Comparison of ENCODE assay signal across 33 cellular contexts in the genomic region with DNA sequence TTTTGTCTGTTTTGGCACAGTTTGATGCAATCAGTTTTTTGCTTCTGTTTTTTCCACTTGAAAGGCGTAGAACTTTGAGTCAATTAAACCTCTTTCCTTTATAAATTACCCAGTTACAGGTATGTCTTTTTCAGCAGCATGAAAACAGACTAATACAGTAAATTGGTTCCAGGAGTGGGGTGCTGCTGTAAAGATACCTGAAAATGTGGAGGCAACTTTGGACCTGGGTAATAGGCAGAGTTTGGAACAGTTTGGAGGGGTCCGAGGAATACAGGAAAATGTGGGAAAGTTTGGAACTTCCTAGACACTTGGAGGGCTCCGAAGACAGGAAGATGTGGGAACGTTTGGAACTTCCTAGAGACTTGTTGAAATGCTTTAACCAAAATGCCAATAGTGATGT.
"Had no signal": no experiment of that assay in that cellular context is flagged by ENCODE, and none has a peak within 500 bp of the region (broad histone marks: within the 10 kb centered on the region; RNA-seq: fewer than 3 reads in every experiment).

No MANE protein-coding gene starts in this region.

- H3K4me1 ChIP-seq: adrenal gland, ascending aorta, body of pancreas, breast epithelium had no signal

- H3K27me3 ChIP-seq: adrenal gland, ascending aorta, body of pancreas, brain microvascular endothelial cell, breast epithelium, cardiac muscle cell had no signal

- H3K36me3 ChIP-seq: adrenal gland, ascending aorta, brain microvascular endothelial cell, breast epithelium, cardiac muscle cell had no signal

- H3K4me3 ChIP-seq: adrenal gland, ascending aorta, body of pancreas, breast epithelium, cardiac muscle cell had no signal

- H3K27ac ChIP-seq: adrenal gland, ascending aorta, body of pancreas, brain microvascular endothelial cell, breast epithelium, cardiac muscle cell had no signal

- ATAC-seq: activated naive CD4-positive, alpha-beta T cell treated with anti-CD3 and anti-CD28 coated beads, Interleukin-2, amount 50 U/mL, for 72 hours; activated naive CD8-positive, alpha-beta T cell treated with anti-CD3 and anti-CD28 coated beads, Interleukin-2, amount 50 U/mL, for 24 hours; activated T-cell treated with anti-CD3 and anti-CD28 coated beads, Interleukin-2, amount 50 U/mL, for 4 hours; activated T-cell treated with anti-CD3 and anti-CD28 coated beads, Interleukin-2, amount 50 U/mL, for 72 hours; activated T-helper 17 cell treated with anti-CD3 and anti-CD28 coated beads, Interleukin-2, amount 50 U/mL, for 72 hours; body of pancreas had no signal

- FAIRE-seq: astrocyte, bronchial epithelial cell had no signal

- DNase-seq: activated effector memory CD4-positive, alpha-beta T cell treated with anti-CD3 and anti-CD28 coated beads, Interleukin-2, amount 50 U/mL, for 16 hours; activated effector memory CD4-positive, alpha-beta T cell treated with Interleukin-2 at 50 U/mL for 16 hours; activated gamma-delta T cell; activated gamma-delta T cell treated with Interleukin-2 at 50 U/mL for 16 hours; activated naive CD4-positive, alpha-beta T cell; activated naive CD4-positive, alpha-beta T cell treated with anti-CD3 and anti-CD28 coated beads for 36 hours; activated naive CD4-positive, alpha-beta T cell treated with anti-CD3 and anti-CD28 coated beads, Interleukin-2, amount 10 ng/mL, durations not matched to agents 7 days and 5 days; activated naive CD4-positive, alpha-beta T cell treated with anti-CD3 and anti-CD28 coated beads, Interleukin-2, amount 50 U/mL, for 16 hours; activated naive CD4-positive, alpha-beta T cell treated with Interleukin-2 at 50 U/mL for 16 hours; activated naive CD8-positive, alpha-beta T cell treated with anti-CD3 and anti-CD28 coated beads for 36 hours; activated naive CD8-positive, alpha-beta T cell treated with anti-CD3 and anti-CD28 coated beads, Interleukin-2, amount 10 ng/mL, durations not matched to agents 7 days and 5 days; activated naive CD8-positive, alpha-beta T cell treated with anti-CD3 and anti-CD28 coated beads, Interleukin-2, amount 50 U/mL, for 24 hours; activated T-cell treated with anti-CD3 and anti-CD28 coated beads, Interleukin-2, amount 50 U/mL, for 24 hours; activated T-cell treated with anti-CD3 and anti-CD28 coated beads, Interleukin-2, amount 50 U/mL, for 4 hours; activated T-cell treated with anti-CD3 and anti-CD28 coated beads, Interleukin-2, amount 50 U/mL, for 48 hours; activated T-cell treated with anti-CD3 and anti-CD28 coated beads, Interleukin-2, amount 50 U/mL, for 72 hours; adrenal gland; amniotic stem cell; amygdala; anterior cingulate cortex; aorta; body of pancreas; brain microvascular endothelial cell; caudate nucleus; central memory CD4-positive, alpha-beta T cell; cerebellar nuclear complex had no signal

- H3K9me3 ChIP-seq: adrenal gland, ascending aorta had no signal
